8 cellular contexts compared by ENCODE assay signal in genomic region chr2:9474361-9475117, GRCh38. TPM values are rescaled to one million over a fixed set of nuclear protein-coding genes. Genes with fewer than 3 reads are reported as not detected.
DNase-seq lines count a peak whose midpoint lies in the region; ATAC-seq and TF ChIP-seq lines count a peak whose summit lies in the region.

IAH1 (plus strand) TSS chr2:9474551; CDS start chr2:9474567, 16 bp downstream.

- no peak within 1 kb of the TSS for H2BK5ac ChIP-seq in trophoblast cell (ENCODE audit: low read depth, low read length, poor library complexity)

- H3K9me3 ChIP-seq in trophoblast cell (ENCODE audit: insufficient read depth, low read depth, low read length) (peaks cover 3% of the 10 kb centered on the region), tibial nerve (no peaks in the 10 kb centered on the region)

- no peak within 1 kb of the TSS for H4K91ac ChIP-seq in trophoblast cell (ENCODE audit: low read depth, low read length)

- TF ChIP-seq POLR2A in tibial nerve (IDR thresholded peaks at IDR 0.05) = peak in 1 of 2 donors; percentile 65

- peak within 1 kb of the TSS; percentile 64 for H3K4me2 ChIP-seq in trophoblast cell (ENCODE audit: low read length)

- H3K36me3 ChIP-seq in trophoblast cell (ENCODE audit: control insufficient read depth in 1 of 2, insufficient read depth in 2 of 2, low read length in 2 of 2) = peaks cover 21 to 25% of the 10 kb centered on the region in 2 experiments
- H3K36me3 ChIP-seq in tibial nerve = peaks cover 0 to 38% (median 0%) of the 10 kb centered on the region in 3 donors

- no peak within 1 kb of the TSS for H3K14ac ChIP-seq in trophoblast cell (ENCODE audit: low read length)

- H3K4ac ChIP-seq in trophoblast cell (ENCODE audit: low read depth, low read length) = no peak within 1 kb of the TSS

- peaks cover 49% of the 10 kb centered on the region for H3K4me1 Mint-ChIP-seq in activated naive CD8-positive, alpha-beta T cell (ENCODE audit: low read depth)

- peak within 1 kb of the TSS; percentile 82 for H3K27ac Mint-ChIP-seq in activated naive CD8-positive, alpha-beta T cell

- H2BK120ac ChIP-seq in trophoblast cell (ENCODE audit: insufficient read depth, low read length, poor library complexity) = no peak within 1 kb of the TSS

- peaks cover 13% of the 10 kb centered on the region for H3K36me3 Mint-ChIP-seq in activated naive CD8-positive, alpha-beta T cell

- no peaks in the 10 kb centered on the region for H3K79me2 ChIP-seq in trophoblast cell (ENCODE audit: control insufficient read depth, insufficient read depth, low read length, poor library complexity)

- H3K27me3 Mint-ChIP-seq in activated naive CD8-positive, alpha-beta T cell = no peaks in the 10 kb centered on the region

- H3K4me3 ChIP-seq in trophoblast cell (ENCODE audit: low read depth, low read length) (peak within 1 kb of the TSS; percentile 73), tibial nerve (peak within 1 kb of the TSS; percentile 68 to 87 (median 76))

- TF ChIP-seq EP300 in tibial nerve (IDR thresholded peaks at IDR 0.05) = peak in 1 of 2 donors; percentile 55

- H3K9me3 Mint-ChIP-seq in activated naive CD8-positive, alpha-beta T cell (ENCODE audit: low read depth) = no peaks in the 10 kb centered on the region

- WGBS in trophoblast cell (ENCODE audit: extremely low coverage, insufficient coverage, insufficient read length) = no CpG with 5 or more reads among the region's 95 CpGs
- 0% methylated on average over 21 to 40 of the region's 95 CpGs for WGBS in tibial nerve, 2 donors

- H2AFZ ChIP-seq in trophoblast cell (ENCODE audit: insufficient read depth, low read length, poor library complexity) = peak within 1 kb of the TSS; percentile 18

- H2BK12ac ChIP-seq in trophoblast cell (ENCODE audit: low read length) = no peak within 1 kb of the TSS

- TF ChIP-seq CTCF in tibial nerve (IDR thresholded peaks at IDR 0.05) = peak in 1 of 5 experiments; percentile 35

- H3K27me3 ChIP-seq in trophoblast cell (ENCODE audit: insufficient read depth, low read length) (no peaks in the 10 kb centered on the region), tibial nerve (no peaks in the 10 kb centered on the region)

- peak within 1 kb of the TSS; percentile 44 for H3K9ac ChIP-seq in trophoblast cell (ENCODE audit: low read length)

- intact Hi-C loops in Right ventricle myocardium inferior (cut with DNase I) = loop anchor here (2.0 to 10.0 kb wide), 2 partner anchors 156 to 290 kb away; partner anchors contain the start of gene YWHAQ

- H3K27ac ChIP-seq in trophoblast cell (ENCODE audit: low read depth, low read length) (no peak within 1 kb of the TSS), tibial nerve (peak within 1 kb of the TSS; percentile 70 to 94 (median 93))

- H3K4me1 ChIP-seq in trophoblast cell (ENCODE audit: control insufficient read depth in 1 of 2, insufficient read depth in 2 of 2, low read length in 2 of 2) (no peaks in the 10 kb centered on the region), tibial nerve (peaks cover 0 to 47% (median 16%) of the 10 kb centered on the region in 4 donors)

- no peaks in the 10 kb centered on the region for H3K79me1 ChIP-seq in trophoblast cell (ENCODE audit: low read length)

- H3K4me3 Mint-ChIP-seq in activated naive CD8-positive, alpha-beta T cell = peak within 1 kb of the TSS; percentile 87

- no peak within 1 kb of the TSS for H2AK5ac ChIP-seq in trophoblast cell (ENCODE audit: low read length)

- no peak within 1 kb of the TSS for H3K18ac ChIP-seq in trophoblast cell (ENCODE audit: low read length)

- peak; percentile 80 for DNase-seq in COLO668 (lab: John Stamatoyannopoulos, UW; ENCODE audit: unreplicated experiment)
- peak; percentile 6 for DNase-seq in SKM-1 (lab: John Stamatoyannopoulos, UW; ENCODE audit: unreplicated experiment)
- peak; percentile 90 for DNase-seq in Right ventricle myocardium inferior (ENCODE audit: missing footprints)
- peak; percentile 12 to 59 for DNase-seq in trophoblast cell
- DNase-seq in tibial nerve (ENCODE audit: low spot score in 2 of 2) = peak in 1 of 2 donors; percentile 30

- ATAC-seq in GM19372 (IDR thresholded peaks at IDR 0.05; ENCODE audit: low read depth, unreplicated experiment) (peak; percentile 74), HG03520 (IDR thresholded peaks at IDR 0.05; ENCODE audit: unreplicated experiment) (peak; percentile 68), Right ventricle myocardium inferior (peak; percentile 91)

- peak within 1 kb of the TSS; percentile 64 for H4K12ac ChIP-seq in trophoblast cell (ENCODE audit: low read depth, low read length)

- H4K8ac ChIP-seq in trophoblast cell (ENCODE audit: low read depth, low read length) = peak within 1 kb of the TSS; percentile 3

- H3K23ac ChIP-seq in trophoblast cell (ENCODE audit: low read length) = no peak within 1 kb of the TSS

RNA-seq across cellular contexts. Expression of gene IAH1, which starts in this region (rescaled TPM):
- total RNA-seq in Right ventricle myocardium inferior = 85.9 TPM
- polyA plus RNA-seq in trophoblast cell (2013) = 6.5 and 6.6 TPM in 2 replicates
- total RNA-seq in tibial nerve = 10 to 100 TPM; 41.9 to 55.1 (median 50.9) TPM
